8 cellular contexts compared by ENCODE assay signal in genomic region chr17:27645621-27646020, GRCh38. TPM values are rescaled to one million over a fixed set of nuclear protein-coding genes. Genes with fewer than 3 reads are reported as not detected.
DNase-seq lines count a peak whose midpoint lies in the region; ATAC-seq and TF ChIP-seq lines count a peak whose summit lies in the region.
"Not testable (repeated sequence)": the region's sequence is repeated elsewhere in the genome, so short reads cannot be mapped to it uniquely, and the experiment has no call there.

No MANE protein-coding gene starts in this region.

- POLR2A ChIA-PET in activated naive CD8-positive, alpha-beta T cell treated with anti-CD3 and anti-CD28 coated beads, Interleukin-2, amount 10 ng/mL, durations not matched to agents 7 days and 5 days (lab: Charles Lee): not testable (repeated sequence)

- not testable (repeated sequence) for H3K4me3 ChIP-seq in epithelial cell of proximal tubule (ENCODE audit: low read depth, low read length); lower lobe of right lung

- DNase-seq in T-helper 17 cell; activated naive CD8-positive, alpha-beta T cell treated with anti-CD3 and anti-CD28 coated beads, Interleukin-2, amount 10 ng/mL, durations not matched to agents 7 days and 5 days; epithelial cell of proximal tubule (ENCODE audit: low read depth); lower lobe of right lung; stimulated activated effector memory CD8-positive, alpha-beta T cell treated with anti-CD3 and anti-CD28 coated beads, Interleukin-12 subunit alpha, Interleukin-12 subunit beta, amount 100 ng/mL, for 72 hours (ENCODE audit: low spot score in 2 of 2): not testable (repeated sequence)

- not testable (repeated sequence) for H3K9me3 Mint-ChIP-seq in activated naive CD8-positive, alpha-beta T cell treated with anti-CD3 and anti-CD28 coated beads, Interleukin-2, amount 10 ng/mL, durations not matched to agents 7 days and 5 days; stimulated activated effector memory CD8-positive, alpha-beta T cell treated with anti-CD3 and anti-CD28 coated beads, Interleukin-12 subunit alpha, Interleukin-12 subunit beta, amount 100 ng/mL, for 72 hours

- H3K27me3 ChIP-seq in lower lobe of right lung (ENCODE audit: low read depth): not testable (repeated sequence)

- peaks cover 40% of the 10 kb centered on the region for H3K36me3 ChIP-seq in lower lobe of right lung

- not testable (repeated sequence) for H3K4me1 Mint-ChIP-seq in T-helper 17 cell; activated naive CD8-positive, alpha-beta T cell treated with anti-CD3 and anti-CD28 coated beads, Interleukin-2, amount 10 ng/mL, durations not matched to agents 7 days and 5 days; stimulated activated effector memory CD8-positive, alpha-beta T cell treated with anti-CD3 and anti-CD28 coated beads, Interleukin-12 subunit alpha, Interleukin-12 subunit beta, amount 100 ng/mL, for 72 hours

- not testable (repeated sequence) for H3K4me3 Mint-ChIP-seq in T-helper 17 cell; activated naive CD8-positive, alpha-beta T cell treated with anti-CD3 and anti-CD28 coated beads, Interleukin-2, amount 10 ng/mL, durations not matched to agents 7 days and 5 days; stimulated activated effector memory CD8-positive, alpha-beta T cell treated with anti-CD3 and anti-CD28 coated beads, Interleukin-12 subunit alpha, Interleukin-12 subunit beta, amount 100 ng/mL, for 72 hours

- intact Hi-C loops in lower lobe of right lung (cut with DNase I): not testable (repeated sequence)

- ATAC-seq in HG02798 (IDR thresholded peaks at IDR 0.05; ENCODE audit: poor library complexity, unreplicated experiment) (peak; percentile 41), T-helper 17 cell (peak; percentile 64), lower lobe of right lung (peak; percentile 39 to 54)
- ATAC-seq in activated naive CD8-positive, alpha-beta T cell treated with anti-CD3 and anti-CD28 coated beads, Interleukin-2, amount 10 ng/mL, durations not matched to agents 7 days and 5 days (ENCODE audit: low read depth): peak; percentile 30
- peak; percentile 40 for ATAC-seq in stimulated activated effector memory CD8-positive, alpha-beta T cell treated with anti-CD3 and anti-CD28 coated beads, Interleukin-12 subunit alpha, Interleukin-12 subunit beta, amount 100 ng/mL, for 72 hours

- H3K27ac Mint-ChIP-seq in T-helper 17 cell; activated naive CD8-positive, alpha-beta T cell treated with anti-CD3 and anti-CD28 coated beads, Interleukin-2, amount 10 ng/mL, durations not matched to agents 7 days and 5 days; stimulated activated effector memory CD8-positive, alpha-beta T cell treated with anti-CD3 and anti-CD28 coated beads, Interleukin-12 subunit alpha, Interleukin-12 subunit beta, amount 100 ng/mL, for 72 hours: not testable (repeated sequence)

- TF ChIP-seq CTCF in 22Rv1 (IDR thresholded peaks at IDR 0.05): peak; percentile 50
- TF ChIP-seq CTCF in GM12873 (IDR thresholded peaks at IDR 0.05; ENCODE audit: insufficient read depth, low read depth, low read length, missing control alignments): peak; percentile 13
- peak; percentile 16 for TF ChIP-seq CTCF in epithelial cell of proximal tubule (conservative IDR thresholded peaks at IDR 0.05; ENCODE audit: low read depth, low read length)
- TF ChIP-seq CTCF in lower lobe of right lung (IDR thresholded peaks at IDR 0.05): not testable (repeated sequence)

- H3K36me3 Mint-ChIP-seq in T-helper 17 cell (ENCODE audit: low read depth): peaks cover 15% of the 10 kb centered on the region
- H3K36me3 Mint-ChIP-seq in activated naive CD8-positive, alpha-beta T cell treated with anti-CD3 and anti-CD28 coated beads, Interleukin-2, amount 10 ng/mL, durations not matched to agents 7 days and 5 days: peaks cover 18% of the 10 kb centered on the region
- H3K36me3 Mint-ChIP-seq in stimulated activated effector memory CD8-positive, alpha-beta T cell treated with anti-CD3 and anti-CD28 coated beads, Interleukin-12 subunit alpha, Interleukin-12 subunit beta, amount 100 ng/mL, for 72 hours: peaks cover 20% of the 10 kb centered on the region

- peaks cover 12% of the 10 kb centered on the region for H3K4me1 ChIP-seq in lower lobe of right lung

- H3K27ac ChIP-seq in 22Rv1, lower lobe of right lung: not testable (repeated sequence)

- H3K27me3 Mint-ChIP-seq in T-helper 17 cell; activated naive CD8-positive, alpha-beta T cell treated with anti-CD3 and anti-CD28 coated beads, Interleukin-2, amount 10 ng/mL, durations not matched to agents 7 days and 5 days: not testable (repeated sequence)

- not testable (repeated sequence) for H3K9me3 ChIP-seq in T-helper 17 cell (ENCODE audit: control insufficient read depth, low read length, poor library complexity, severe bottlenecking); lower lobe of right lung

RNA-seq across cellular contexts. Expression of gene LGALS9, which starts 14.6 kb away (rescaled TPM):
- 10 to 100 TPM; 64.7 to 66.3 TPM for total RNA-seq in T-helper 17 cell
- total RNA-seq in activated naive CD8-positive, alpha-beta T cell treated with anti-CD3 and anti-CD28 coated beads, Interleukin-2, amount 10 ng/mL, durations not matched to agents 7 days and 5 days: 100 to 1,000 TPM; 159 to 175 TPM
- 2.9 TPM in 2 replicates for total RNA-seq in epithelial cell of proximal tubule
- 349 TPM for total RNA-seq in lower lobe of right lung

Comparison
In these comparisons a context has a peak if more than half of its experiments do, and no peak if none do; other contexts are left out.
1. RNA of gene LGALS9, which starts 14.6 kb away (total RNA-seq): 349 TPM in lower lobe of right lung (single experiment), 159 to 175 TPM in activated naive CD8-positive, alpha-beta T cell treated with anti-CD3 and anti-CD28 coated beads, Interleukin-2, amount 10 ng/mL, durations not matched to agents 7 days and 5 days and 64.7 to 66.3 TPM in T-helper 17 cell; 2.9 TPM in epithelial cell of proximal tubule; every median in the first group is over 10 times any median in the second.
2. Peak in every context shown above with its lines, with median percentiles within 50 percentile points of each other: ATAC-seq.